In the genomic region with DNA sequence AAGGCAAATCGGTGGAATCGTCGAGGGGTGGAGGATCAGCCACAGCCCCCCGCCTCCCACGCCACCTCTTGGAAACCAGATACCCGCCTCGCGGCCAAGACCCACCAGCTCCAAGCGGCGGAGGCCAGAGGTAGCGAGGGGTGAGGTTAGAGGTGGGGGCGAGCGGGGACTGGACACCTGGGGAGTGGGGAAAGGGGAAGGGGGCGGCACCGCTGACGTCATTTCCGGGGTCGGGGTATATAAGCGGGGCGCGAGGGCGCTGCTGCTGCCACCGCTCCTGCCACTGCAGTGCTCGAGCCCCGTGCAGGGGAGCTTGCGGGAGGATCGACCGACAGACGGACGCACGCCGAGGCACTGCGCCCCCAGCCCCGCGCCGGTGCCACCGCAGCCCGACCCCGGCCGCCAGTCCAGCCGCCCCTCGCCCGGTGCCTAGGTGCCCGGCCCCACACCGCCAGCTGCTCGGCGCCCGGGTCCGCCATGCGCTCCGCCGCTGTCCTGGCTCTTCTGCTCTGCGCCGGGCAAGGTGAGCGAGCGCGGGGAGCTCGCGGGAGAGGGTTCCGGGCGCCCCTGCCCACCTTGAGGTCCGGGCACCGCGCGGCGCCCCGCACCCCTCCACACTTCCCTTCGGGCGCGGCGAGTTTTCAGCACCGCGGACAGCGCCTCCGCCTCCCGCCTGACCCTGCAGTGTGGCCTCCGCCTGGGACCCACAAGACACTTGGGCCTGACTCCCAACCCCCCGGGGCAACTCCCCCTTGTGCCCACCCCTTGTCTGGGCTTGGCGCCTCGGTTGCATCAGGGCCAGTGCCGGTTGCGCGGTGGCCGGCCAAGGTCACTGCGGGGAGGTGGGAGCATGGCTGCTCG, we compare ENCODE assay signal across 1 cellular context.
TF ChIP-seq lines count a peak whose summit lies in the region.

CHGA (plus strand) TSS at position 268 of the 861 bp plus-strand sequence; CDS start at position 478, 210 bp downstream.

TF ChIP-seq in HepG2, 621 proteins besides CTCF, POLR2A, EP300 and RAD21 (continued from another document and continues in another):
- TF ChIP-seq ZNF143 (CRISPR knock-in tag; IDR thresholded peaks at IDR 0.05) (no peak), FOSL2 (CRISPR knock-in tag; IDR thresholded peaks at IDR 0.05) (peak; percentile 54), ZSCAN12 (CRISPR knock-in tag; IDR thresholded peaks at IDR 0.05) (0 out of 2 replicates have a peak, but pooled peaks have one; percentile 88), ZNF839 (CRISPR knock-in tag; IDR thresholded peaks at IDR 0.05; ENCODE audit: borderline replicate concordance) (no peak), ZNF512 (CRISPR knock-in tag; IDR thresholded peaks at IDR 0.05) (no peak), RXRA (CRISPR knock-in tag; IDR thresholded peaks at IDR 0.05) (0 out of 2 replicates have a peak, but pooled peaks have one; percentile 32), HNF4G (IDR thresholded peaks at IDR 0.05; ENCODE audit: borderline replicate concordance, low read depth, low read length) (no peak), HNF4G (CRISPR knock-in tag; IDR thresholded peaks at IDR 0.05; ENCODE audit: borderline replicate concordance, low read depth) (no peak), SNAPC2 (CRISPR knock-in tag; IDR thresholded peaks at IDR 0.05) (peak; percentile 93), ZNF709 (CRISPR knock-in tag; IDR thresholded peaks at IDR 0.05) (peak; percentile 67; the same call in 1 of the 2 replicates), ELF1 (CRISPR knock-in tag; IDR thresholded peaks at IDR 0.05) (no peak), ZNF547 (CRISPR knock-in tag; IDR thresholded peaks at IDR 0.05) (peak; percentile 68), ZNF691 (CRISPR knock-in tag; IDR thresholded peaks at IDR 0.05; ENCODE audit: borderline replicate concordance, low read depth) (peak; percentile 93), KAT2B (IDR thresholded peaks at IDR 0.05; ENCODE audit: borderline replicate concordance, low read depth, low read length) (no peak), HMG20B (CRISPR knock-in tag; conservative IDR thresholded peaks at IDR 0.05) (peak; percentile 62; the same call in 1 of the 2 replicates), TBX3 (IDR thresholded peaks at IDR 0.05; ENCODE audit: borderline replicate concordance) (no peak), FOXP1 (IDR thresholded peaks at IDR 0.05) (no peak), FOXP1 (CRISPR knock-in tag; IDR thresholded peaks at IDR 0.05) (no peak), IRF9 (CRISPR knock-in tag; IDR thresholded peaks at IDR 0.05; ENCODE audit: borderline replicate concordance) (peak; percentile 94), BCL3 (CRISPR knock-in tag; IDR thresholded peaks at IDR 0.05) (peak; percentile 78), ZMYM3 (CRISPR knock-in tag; IDR thresholded peaks at IDR 0.05) (no peak), ZNF138 (CRISPR knock-in tag; IDR thresholded peaks at IDR 0.05; ENCODE audit: low read depth) (peak; percentile 95), SOX5 (CRISPR knock-in tag; IDR thresholded peaks at IDR 0.05; ENCODE audit: borderline replicate concordance) (peak; percentile 66), RAD51 (IDR thresholded peaks at IDR 0.05; ENCODE audit: borderline replicate concordance) (no peak), TCF7L2 (IDR thresholded peaks at IDR 0.05; ENCODE audit: low read depth, low read length) (no peak), ZNF598 (CRISPR knock-in tag; IDR thresholded peaks at IDR 0.05; ENCODE audit: borderline replicate concordance) (no peak), ATF4 (CRISPR knock-in tag; IDR thresholded peaks at IDR 0.05) (peak in 1 of 2 experiments; percentile 55; a peak in 2 of 4 replicates), JDP2 (CRISPR knock-in tag; IDR thresholded peaks at IDR 0.05; ENCODE audit: borderline replicate concordance) (no peak; the same call in 1 of the 2 replicates)
- TF ChIP-seq, protein P1, sequence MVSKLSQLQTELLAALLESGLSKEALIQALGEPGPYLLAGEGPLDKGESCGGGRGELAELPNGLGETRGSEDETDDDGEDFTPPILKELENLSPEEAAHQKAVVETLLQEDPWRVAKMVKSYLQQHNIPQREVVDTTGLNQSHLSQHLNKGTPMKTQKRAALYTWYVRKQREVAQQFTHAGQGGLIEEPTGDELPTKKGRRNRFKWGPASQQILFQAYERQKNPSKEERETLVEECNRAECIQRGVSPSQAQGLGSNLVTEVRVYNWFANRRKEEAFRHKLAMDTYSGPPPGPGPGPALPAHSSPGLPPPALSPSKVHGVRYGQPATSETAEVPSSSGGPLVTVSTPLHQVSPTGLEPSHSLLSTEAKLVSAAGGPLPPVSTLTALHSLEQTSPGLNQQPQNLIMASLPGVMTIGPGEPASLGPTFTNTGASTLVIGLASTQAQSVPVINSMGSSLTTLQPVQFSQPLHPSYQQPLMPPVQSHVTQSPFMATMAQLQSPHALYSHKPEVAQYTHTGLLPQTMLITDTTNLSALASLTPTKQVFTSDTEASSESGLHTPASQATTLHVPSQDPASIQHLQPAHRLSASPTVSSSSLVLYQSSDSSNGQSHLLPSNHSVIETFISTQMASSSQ (IDR thresholded peaks at IDR 0.05; ENCODE audit: low read depth): no peak
- TF ChIP-seq, protein P1 (CRISPR knock-in tag; IDR thresholded peaks at IDR 0.05; ENCODE audit: borderline replicate concordance): no peak
- TF ChIP-seq, protein P2, sequence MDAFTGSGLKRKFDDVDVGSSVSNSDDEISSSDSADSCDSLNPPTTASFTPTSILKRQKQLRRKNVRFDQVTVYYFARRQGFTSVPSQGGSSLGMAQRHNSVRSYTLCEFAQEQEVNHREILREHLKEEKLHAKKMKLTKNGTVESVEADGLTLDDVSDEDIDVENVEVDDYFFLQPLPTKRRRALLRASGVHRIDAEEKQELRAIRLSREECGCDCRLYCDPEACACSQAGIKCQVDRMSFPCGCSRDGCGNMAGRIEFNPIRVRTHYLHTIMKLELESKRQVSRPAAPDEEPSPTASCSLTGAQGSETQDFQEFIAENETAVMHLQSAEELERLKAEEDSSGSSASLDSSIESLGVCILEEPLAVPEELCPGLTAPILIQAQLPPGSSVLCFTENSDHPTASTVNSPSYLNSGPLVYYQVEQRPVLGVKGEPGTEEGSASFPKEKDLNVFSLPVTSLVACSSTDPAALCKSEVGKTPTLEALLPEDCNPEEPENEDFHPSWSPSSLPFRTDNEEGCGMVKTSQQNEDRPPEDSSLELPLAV (CRISPR knock-in tag; conservative IDR thresholded peaks at IDR 0.05; ENCODE audit: low read depth): no peak
- TF ChIP-seq, protein P3, sequence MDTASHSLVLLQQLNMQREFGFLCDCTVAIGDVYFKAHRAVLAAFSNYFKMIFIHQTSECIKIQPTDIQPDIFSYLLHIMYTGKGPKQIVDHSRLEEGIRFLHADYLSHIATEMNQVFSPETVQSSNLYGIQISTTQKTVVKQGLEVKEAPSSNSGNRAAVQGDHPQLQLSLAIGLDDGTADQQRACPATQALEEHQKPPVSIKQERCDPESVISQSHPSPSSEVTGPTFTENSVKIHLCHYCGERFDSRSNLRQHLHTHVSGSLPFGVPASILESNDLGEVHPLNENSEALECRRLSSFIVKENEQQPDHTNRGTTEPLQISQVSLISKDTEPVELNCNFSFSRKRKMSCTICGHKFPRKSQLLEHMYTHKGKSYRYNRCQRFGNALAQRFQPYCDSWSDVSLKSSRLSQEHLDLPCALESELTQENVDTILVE (CRISPR knock-in tag; IDR thresholded peaks at IDR 0.05): peak; percentile 86
- TF ChIP-seq, protein P4, sequence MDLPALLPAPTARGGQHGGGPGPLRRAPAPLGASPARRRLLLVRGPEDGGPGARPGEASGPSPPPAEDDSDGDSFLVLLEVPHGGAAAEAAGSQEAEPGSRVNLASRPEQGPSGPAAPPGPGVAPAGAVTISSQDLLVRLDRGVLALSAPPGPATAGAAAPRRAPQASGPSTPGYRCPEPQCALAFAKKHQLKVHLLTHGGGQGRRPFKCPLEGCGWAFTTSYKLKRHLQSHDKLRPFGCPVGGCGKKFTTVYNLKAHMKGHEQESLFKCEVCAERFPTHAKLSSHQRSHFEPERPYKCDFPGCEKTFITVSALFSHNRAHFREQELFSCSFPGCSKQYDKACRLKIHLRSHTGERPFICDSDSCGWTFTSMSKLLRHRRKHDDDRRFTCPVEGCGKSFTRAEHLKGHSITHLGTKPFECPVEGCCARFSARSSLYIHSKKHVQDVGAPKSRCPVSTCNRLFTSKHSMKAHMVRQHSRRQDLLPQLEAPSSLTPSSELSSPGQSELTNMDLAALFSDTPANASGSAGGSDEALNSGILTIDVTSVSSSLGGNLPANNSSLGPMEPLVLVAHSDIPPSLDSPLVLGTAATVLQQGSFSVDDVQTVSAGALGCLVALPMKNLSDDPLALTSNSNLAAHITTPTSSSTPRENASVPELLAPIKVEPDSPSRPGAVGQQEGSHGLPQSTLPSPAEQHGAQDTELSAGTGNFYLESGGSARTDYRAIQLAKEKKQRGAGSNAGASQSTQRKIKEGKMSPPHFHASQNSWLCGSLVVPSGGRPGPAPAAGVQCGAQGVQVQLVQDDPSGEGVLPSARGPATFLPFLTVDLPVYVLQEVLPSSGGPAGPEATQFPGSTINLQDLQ (CRISPR knock-in tag; IDR thresholded peaks at IDR 0.05): peak; percentile 60; the same call in 1 of the 2 replicates
- TF ChIP-seq, protein P5, sequence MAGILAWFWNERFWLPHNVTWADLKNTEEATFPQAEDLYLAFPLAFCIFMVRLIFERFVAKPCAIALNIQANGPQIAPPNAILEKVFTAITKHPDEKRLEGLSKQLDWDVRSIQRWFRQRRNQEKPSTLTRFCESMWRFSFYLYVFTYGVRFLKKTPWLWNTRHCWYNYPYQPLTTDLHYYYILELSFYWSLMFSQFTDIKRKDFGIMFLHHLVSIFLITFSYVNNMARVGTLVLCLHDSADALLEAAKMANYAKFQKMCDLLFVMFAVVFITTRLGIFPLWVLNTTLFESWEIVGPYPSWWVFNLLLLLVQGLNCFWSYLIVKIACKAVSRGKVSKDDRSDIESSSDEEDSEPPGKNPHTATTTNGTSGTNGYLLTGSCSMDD (CRISPR knock-in tag; IDR thresholded peaks at IDR 0.05): 0 out of 2 replicates have a peak, but pooled peaks have one; percentile 50
